Comparison of ENCODE assay signal across 8 cellular contexts in the genomic region with DNA sequence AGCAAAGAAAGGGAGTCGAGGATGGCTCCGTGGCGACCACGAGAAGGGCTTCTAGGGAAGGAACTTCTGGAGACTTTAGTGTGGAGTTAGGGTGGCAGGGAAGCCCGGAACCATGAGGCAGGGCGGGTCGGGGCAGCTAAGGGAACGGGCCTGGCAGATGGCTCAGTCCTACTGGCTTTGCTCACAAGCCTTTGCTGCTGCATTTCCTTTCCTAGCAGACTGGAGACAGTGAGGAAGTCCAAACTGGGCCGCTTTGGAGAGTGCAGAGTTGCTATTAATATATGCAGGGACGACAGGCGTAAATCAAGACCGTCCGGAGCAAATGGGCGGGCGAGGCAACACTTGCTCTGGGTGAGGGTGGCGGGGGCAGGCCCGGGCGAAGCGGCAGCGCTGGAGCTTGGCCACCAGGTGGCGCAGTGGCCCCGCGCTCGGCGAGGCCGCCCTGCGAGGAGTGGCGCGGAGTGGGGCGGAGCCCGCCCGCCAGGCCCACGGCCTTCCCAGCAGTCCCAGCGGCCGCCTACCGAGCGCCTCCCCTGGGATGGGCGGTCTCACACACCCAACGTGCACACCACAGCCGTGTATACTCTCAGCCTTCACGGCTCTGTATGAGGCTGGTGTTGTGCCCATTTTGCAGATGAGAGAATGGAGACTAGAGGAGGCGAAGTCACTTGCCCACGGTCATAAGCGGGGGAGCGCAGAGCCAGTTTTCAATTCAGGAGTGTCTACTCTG. TPM values are rescaled to one million over a fixed set of nuclear protein-coding genes. Genes with fewer than 3 reads are reported as not detected.
DNase-seq lines count a peak whose midpoint lies in the region; ATAC-seq and TF ChIP-seq lines count a peak whose summit lies in the region.

No MANE protein-coding gene starts in this region.

- ATAC-seq in HG03378 (IDR thresholded peaks at IDR 0.05; ENCODE audit: unreplicated experiment) (peak; percentile 62), lower lobe of right lung (peak; percentile 97 to 98)

- peaks cover 22% of the 10 kb centered on the region for H3K4me1 Mint-ChIP-seq in CD14-positive monocyte

- TF ChIP-seq POLR2A in GM19193 (IDR thresholded peaks at IDR 0.05; ENCODE audit: extremely low read depth, insufficient read depth, insufficient read length): peak; percentile 90

- H3K27me3 ChIP-seq in lower lobe of right lung (ENCODE audit: low read depth): no peaks in the 10 kb centered on the region

- no peaks in the 10 kb centered on the region for H3K9me3 Mint-ChIP-seq in CD14-positive monocyte

- H3K27ac Mint-ChIP-seq in CD14-positive monocyte: peak overlapping the region; percentile 81 to 94 (median 90)

- no peaks in the 10 kb centered on the region for H3K36me3 ChIP-seq in lower lobe of right lung

- H3K9me3 ChIP-seq in lower lobe of right lung: no peaks in the 10 kb centered on the region

- H3K27ac ChIP-seq in lower lobe of right lung: peak overlapping the region; percentile 87

- peak overlapping the region; percentile 81 to 90 for H3K4me3 Mint-ChIP-seq in CD14-positive monocyte

- TF ChIP-seq CTCF in CD14-positive monocyte (IDR thresholded peaks at IDR 0.05): peak; percentile 93
- TF ChIP-seq CTCF in lower lobe of right lung (IDR thresholded peaks at IDR 0.05): peak; percentile 99

- peak overlapping the region; percentile 68 for H3K4me3 ChIP-seq in lower lobe of right lung

- peak; percentile 86 for DNase-seq in CD14-positive monocyte (ENCODE audit: low spot score)
- DNase-seq in NCI-H69 (lab: John Stamatoyannopoulos, UW): peak; percentile 93
- DNase-seq in activated CD4-positive, alpha-beta T cell treated with anti-CD3 and anti-CD28 coated beads, Interleukin-2, amount 50 U/mL, for 48 hours: peak; percentile 93 to 95
- peak; percentile 65 to 90 for DNase-seq in dermis microvascular lymphatic vessel endothelial cell (ENCODE audit: low read depth in 2 of 2)
- DNase-seq in lower lobe of right lung: peak; percentile 97
- DNase-seq in stimulated activated CD4-positive, alpha-beta T cell treated with anti-CD3 and anti-CD28 coated beads, TNF-alpha, amount 100 ng/mL, for 24 hours (ENCODE audit: low read depth in 3 of 3): peak; percentile 91 to 93 (median 92)

- no peaks in the 10 kb centered on the region for H3K27me3 Mint-ChIP-seq in CD14-positive monocyte (ENCODE audit: low read depth in 3 of 3)

- H3K4me1 ChIP-seq in lower lobe of right lung: peaks cover 26% of the 10 kb centered on the region

- H3K36me3 Mint-ChIP-seq in CD14-positive monocyte: peaks cover 7 to 15% of the 10 kb centered on the region in 2 donors

- intact Hi-C loops in CD14-positive monocyte (cut with micrococcal nuclease) (loop anchor here (1.0 to 2.0 kb wide), 3 partner anchors 15 to 145 kb away; no protein-coding TSS in a partner anchor), lower lobe of right lung (cut with DNase I) (loop anchor here (10.0 kb wide), 1 partner anchor 139 kb away; no protein-coding TSS in a partner anchor)

RNA-seq across cellular contexts. Expression of gene LRTM2, which starts 24.4 kb away (rescaled TPM):
- not detected for polyA plus RNA-seq in CD14-positive monocyte
- total RNA-seq in dermis microvascular lymphatic vessel endothelial cell (not detected in 2 replicates), lower lobe of right lung (not detected)

Comparison
In these comparisons a context has a peak if more than half of its experiments do, and no peak if none do; other contexts are left out.
1. Peak in every context shown above with its lines: DNase-seq, ATAC-seq, H3K4me3 ChIP-seq and H3K27ac ChIP-seq.